8 cellular contexts compared by ENCODE assay signal in genomic region chr6:34248727-34249468, GRCh38. TPM values are rescaled to one million over a fixed set of nuclear protein-coding genes. Genes with fewer than 3 reads are reported as not detected.
DNase-seq lines count a peak whose midpoint lies in the region; ATAC-seq, FAIRE-seq and TF ChIP-seq lines count a peak whose summit lies in the region.

TSS of gene SMIM29 (minus strand) at chr6:34249006. CDS start at chr6:34247791, 1,215 bp downstream.

- peak within 1 kb of the TSS; percentile 55; the same call in 1 of the 2 replicates for H2BK12ac ChIP-seq in H1 (ENCODE audit: low read depth, low read length)

- no peaks in the 10 kb centered on the region for H3K79me1 ChIP-seq in H1 (ENCODE audit: low read depth, low read length)

- H3K4me1 Mint-ChIP-seq in Caco-2 (ENCODE audit: low read depth, unreplicated experiment): peaks cover 7% of the 10 kb centered on the region

- intact Hi-C loops in Caco-2 (cut with micrococcal nuclease; ENCODE audit: unreplicated experiment): loop anchor here (1.0 to 10.0 kb wide), 4 partner anchors 52 to 356 kb away; partner anchors contain the start of gene NUDT3

- BruUV-seq in Caco-2 (replicated peaks; lab: Mats Ljungman, UMichigan): no TSS peak

- no peak; a peak in 1 of 3 replicates for TF ChIP-seq EP300 in H1 (IDR thresholded peaks at IDR 0.05; ENCODE audit: borderline replicate concordance in 1 of 2, low read depth in 2 of 2, low read length in 2 of 2)

- H3K27ac ChIP-seq in HUES48 (ENCODE audit: low read depth, low read length): peak within 1 kb of the TSS; percentile 95
- no peak within 1 kb of the TSS; the same call in 1 of the 2 replicates for H3K27ac ChIP-seq in H1 (ENCODE audit: low read depth, low read length)

- no peak within 1 kb of the TSS for H3K23ac ChIP-seq in H1 (ENCODE audit: insufficient read length)

- no peaks in the 10 kb centered on the region for H3K27me3 Mint-ChIP-seq in Caco-2 (ENCODE audit: insufficient read depth, unreplicated experiment)

- H3K9me3 Mint-ChIP-seq in Caco-2 (ENCODE audit: unreplicated experiment): no peaks in the 10 kb centered on the region

- H3K4me3 ChIP-seq in Caco-2 (ENCODE audit: low read depth, low read length) (peak within 1 kb of the TSS; percentile 85), HUES48 (ENCODE audit: low read depth, low read length) (peak within 1 kb of the TSS; percentile 94), H1 (ENCODE audit: extremely low read depth in 1 of 4, insufficient read depth in 2 of 4, low read depth in 3 of 4, low read length in 4 of 4) (peak within 1 kb of the TSS; percentile 44 to 83 (median 72))

- TF ChIP-seq POLR2A in H1 (IDR thresholded peaks at IDR 0.05; ENCODE audit: control extremely low read depth in 1 of 2, low read depth in 2 of 2, low read length in 2 of 2): no peak

- H3K4me2 ChIP-seq in H1 (ENCODE audit: insufficient read depth in 1 of 2, low read depth in 2 of 2, low read length in 2 of 2): peak within 1 kb of the TSS; percentile 82 to 99

- H2BK20ac ChIP-seq in H1 (ENCODE audit: low read length): no peak within 1 kb of the TSS; the same call in 1 of the 2 replicates

- peak within 1 kb of the TSS; percentile 89 for H3K27ac Mint-ChIP-seq in Caco-2 (ENCODE audit: unreplicated experiment)

- peak within 1 kb of the TSS; percentile 70 for H3K9ac ChIP-seq in HUES48 (ENCODE audit: low read depth, low read length)
- H3K9ac ChIP-seq in H1 (replicated peaks in 1 of 4; ENCODE audit: extremely low read depth in 1 of 4, low read depth in 3 of 4, low read length in 3 of 4): peak within 1 kb of the TSS in 3 of 4 experiments; percentile 48 to 73 (median 52); a peak in 4 of 7 replicates

- H2AK5ac ChIP-seq in H1 (ENCODE audit: low read depth, low read length): 0 out of 2 replicates have a peak within 1 kb of the TSS, but pooled peaks have one; percentile 29

- H2AFZ ChIP-seq in H1 (ENCODE audit: low read length): peak within 1 kb of the TSS; percentile 19; the same call in 1 of the 2 replicates

- H3K36me3 ChIP-seq in Caco-2 (ENCODE audit: control insufficient read depth, insufficient read depth, low read length) (no peaks in the 10 kb centered on the region), HUES48 (ENCODE audit: control insufficient read depth, insufficient read depth, low read length) (peaks cover 14% of the 10 kb centered on the region), H1 (ENCODE audit: control insufficient read depth in 2 of 4, insufficient read depth in 4 of 4, low read length in 3 of 4) (peaks cover 4 to 12% (median 7%) of the 10 kb centered on the region in 4 experiments; a peak in 5 of 8 replicates)

- no peak for FAIRE-seq in H1 (lab: Jason Lieb, UNC)

- H3K18ac ChIP-seq in H1 (ENCODE audit: extremely low read depth, low read length): peak within 1 kb of the TSS; percentile 93

- H3K14ac ChIP-seq in H1 (ENCODE audit: insufficient read length): no peak within 1 kb of the TSS

- H3K4me3 Mint-ChIP-seq in Caco-2 (ENCODE audit: unreplicated experiment): peak within 1 kb of the TSS; percentile 87

- H3K4me1 ChIP-seq in Caco-2: peaks cover 8% of the 10 kb centered on the region; the same call in 1 of the 2 replicates
- H3K4me1 ChIP-seq in HUES48 (ENCODE audit: control insufficient read depth, insufficient read depth, low read length): peaks cover 14% of the 10 kb centered on the region
- H3K4me1 ChIP-seq in H1 (replicated peaks in 1 of 4; ENCODE audit: control insufficient read depth in 3 of 4, insufficient read depth in 4 of 4, low read length in 3 of 4): peaks cover 0 to 13% (median 7%) of the 10 kb centered on the region in 4 experiments; a peak in 6 of 7 replicates

- no peaks in the 10 kb centered on the region for H3K79me2 ChIP-seq in H1 (ENCODE audit: control insufficient read depth in 1 of 2, insufficient read depth in 2 of 2, low read length in 2 of 2)

- peak within 1 kb of the TSS; percentile 83; the same call in 1 of the 2 replicates for H2BK15ac ChIP-seq in H1 (ENCODE audit: low read length)

- H4K8ac ChIP-seq in H1 (ENCODE audit: extremely low read depth, insufficient read depth, low read length): peak within 1 kb of the TSS; percentile 80

- peak; percentile 61 for ATAC-seq in GM21367 (IDR thresholded peaks at IDR 0.05; ENCODE audit: unreplicated experiment)

- H3K4ac ChIP-seq in H1 (replicated peaks; ENCODE audit: insufficient read length, low read depth, low read length): peak within 1 kb of the TSS; percentile 69

- H4K5ac ChIP-seq in H1 (ENCODE audit: insufficient read length, low read depth, low read length): peak within 1 kb of the TSS; percentile 75

- CTCF ChIA-PET in Caco-2 (lab: Charles Lee) (interaction anchor here (0.6 to 4.9 kb wide), 7 partner anchors 12 to 364 kb away, joined by 3 to 115 read pairs (median 6); partner anchors contain the start of genes HMGA1 and RPS10), H1 (lab: Charles Lee; ENCODE audit: partially characterized antibody) (interaction anchor here (0.6 to 5.8 kb wide), 57 partner anchors 9 to 557 kb away, joined by 3 to 62 read pairs (median 4); partner anchors contain the start of genes NUDT3, PACSIN1 and RPS10)

- peak within 1 kb of the TSS; percentile 93 for H4K91ac ChIP-seq in H1 (replicated peaks; ENCODE audit: insufficient read length, low read length)

- H3K9me3 ChIP-seq in Caco-2 (no peaks in the 10 kb centered on the region), HUES48 (ENCODE audit: control insufficient read depth, insufficient read depth, low read length) (no peaks in the 10 kb centered on the region), H1 (ENCODE audit: insufficient read depth in 2 of 2, low read depth in 1 of 2, low read length in 1 of 2) (no peaks in the 10 kb centered on the region)

- POLR2A ChIA-PET in Caco-2 (lab: Charles Lee): interaction anchor here (0.6 to 3.0 kb wide), 5 partner anchors 12 to 361 kb away, joined by 3 to 17 read pairs (median 5); partner anchors contain the start of gene HMGA1
- POLR2A ChIA-PET in H1 (lab: Charles Lee; ENCODE audit: partially characterized antibody): interaction anchor here (0.6 to 11.0 kb wide), 24 partner anchors 9 to 637 kb away, joined by 3 to 212 read pairs (median 4); partner anchors contain the start of genes HMGA1, ILRUN, NUDT3 and RPS10

- H3K23me2 ChIP-seq in H1 (ENCODE audit: low read depth, low read length): peaks cover 7% of the 10 kb centered on the region

- peaks cover 16 to 25% of the 10 kb centered on the region in 2 experiments for H4K20me1 ChIP-seq in H1 (replicated peaks in 1 of 2; ENCODE audit: control insufficient read depth in 1 of 2, insufficient read depth in 2 of 2, low read length in 2 of 2)

- H3K27me3 ChIP-seq in Caco-2 (replicated peaks; ENCODE audit: control insufficient read depth, insufficient read depth, low read length) (no peaks in the 10 kb centered on the region), HUES48 (ENCODE audit: control insufficient read depth, insufficient read depth, low read length) (no peaks in the 10 kb centered on the region), H1 (replicated peaks in 1 of 4; ENCODE audit: control insufficient read depth in 3 of 4, extremely low read depth in 1 of 4, insufficient read depth in 3 of 4, low read length in 3 of 4) (no peaks in the 10 kb centered on the region; a peak in 2 of 7 replicates)

- 4% methylated on average over 34 of the region's 79 CpGs; no CpG with 5 or more reads in 1 of the 2 experiments for WGBS in H1 (ENCODE audit: extremely low coverage in 1 of 2, insufficient coverage in 1 of 2, insufficient read length in 1 of 2, insufficient replicate concordance in 2 of 2, low coverage in 1 of 2, low lambda C conversion rate in 2 of 2, missing lambda C conversion rate in 1 of 2), 2 experiments

- peaks cover 39% of the 10 kb centered on the region for H3K36me3 Mint-ChIP-seq in Caco-2 (ENCODE audit: insufficient read depth, unreplicated experiment)

- TF ChIP-seq CTCF in Caco-2 (IDR thresholded peaks at IDR 0.05; ENCODE audit: insufficient read depth in 1 of 2, low read depth in 1 of 2, low read length in 1 of 2, severe bottlenecking in 1 of 2, unreplicated experiment in 1 of 2) (peak; percentile 77 to 95), H1 (IDR thresholded peaks at IDR 0.05; ENCODE audit: control extremely low read depth in 1 of 3, insufficient read depth in 1 of 3, low read depth in 1 of 3, low read length in 3 of 3) (peak in 2 of 3 experiments; percentile 76 to 84; a peak in 3 of 4 replicates)

- TF ChIP-seq RAD21 in H1 (IDR thresholded peaks at IDR 0.05 in 1 of 2, conservative IDR thresholded peaks at IDR 0.05 in 1 of 2; ENCODE audit: low read depth in 2 of 2, low read length in 2 of 2): peak; percentile 83 to 90

- peak within 1 kb of the TSS; percentile 78 for H2BK120ac ChIP-seq in H1 (replicated peaks; ENCODE audit: low read depth, low read length)

- DNase-seq in Caco-2 (peak; percentile 95 to 97), NOMO-1 treated with dmso at 0.1 percent for 144 hours (lab: John Stamatoyannopoulos, UW; ENCODE audit: unreplicated experiment) (peak; percentile 93), H1 (ENCODE audit: low read depth in 1 of 2, low spot score in 2 of 2) (peak in 1 of 2 experiments; percentile 100), mesenteric fat pad (ENCODE audit: low spot score) (peak; percentile 99)
- peak; percentile 93 to 94 (median 94) for DNase-seq in activated CD8-positive, alpha-beta memory T cell treated with anti-CD3 and anti-CD28 coated beads for 48 hours (ENCODE audit: low read depth in 2 of 3, low spot score in 2 of 3)
- peak; percentile 95 for DNase-seq in stimulated activated CD8-positive, alpha-beta memory T cell treated with anti-CD3 and anti-CD28 coated beads, Interleukin-15, amount 100 ng/mL, for 1 hour (ENCODE audit: low read depth)

- H3K56ac ChIP-seq in H1 (replicated peaks; ENCODE audit: insufficient read length, low read depth, low read length): peak within 1 kb of the TSS; percentile 64

- peak within 1 kb of the TSS; percentile 78; the same call in 1 of the 2 replicates for H2BK5ac ChIP-seq in H1 (ENCODE audit: low read depth, low read length)

TF ChIP-seq in H1, 55 proteins besides CTCF, POLR2A, EP300 and RAD21 (continues in another document):
- TF ChIP-seq TAF1 (IDR thresholded peaks at IDR 0.05; ENCODE audit: low read depth, low read length) (0 out of 2 replicates have a peak, but pooled peaks have one; percentile 18), BACH1 (IDR thresholded peaks at IDR 0.05; ENCODE audit: low read length) (no peak), SP4 (IDR thresholded peaks at IDR 0.05; ENCODE audit: low read length) (no peak), CBX5 (IDR thresholded peaks at IDR 0.05; ENCODE audit: low read depth, low read length) (no peak), NANOG (IDR thresholded peaks at IDR 0.05; ENCODE audit: insufficient read depth, low read depth, low read length, poor library complexity, severe bottlenecking) (no peak)

RNA-seq across cellular contexts. Expression of gene SMIM29, which starts in this region (rescaled TPM):
- 14.3 and 16.0 TPM in 2 replicates for total RNA-seq in Caco-2 (2022)
- total RNA-seq in H1 (2021; fragmentation: NEBNext Ultra II Directional; extraction: Animal tissue kit (Norgen Biotek cat#: 25700)): 7.0 and 7.5 TPM in 2 replicates
- polyA plus RNA-seq in H1 (2011; rRNA removed): 22.4 and 34.7 TPM in 2 replicates
- polyA plus RNA-seq in H1 (2011; cell fraction: cytosol; rRNA removed): 15.6 TPM
- 15.2 TPM for polyA plus RNA-seq in H1 (2011; cell fraction: nucleus; rRNA removed)
- polyA plus RNA-seq in H1 (2012, experiment 1 of 2): 6.4 to 10.4 TPM (median 8.7 TPM) in 4 replicates
- 8.8 TPM for polyA plus RNA-seq in H1 (2012, experiment 2 of 2)
- 6.6 TPM for polyA plus RNA-seq in H1 (2013, experiment 1 of 2)
- 6.5 TPM for polyA plus RNA-seq in H1 (2013, experiment 2 of 2)
- polyA minus RNA-seq in H1 (2011; rRNA and poly(A)+ RNA removed): 3.6 and 6.5 TPM in 2 replicates
- polyA minus RNA-seq in H1 (2011; cell fraction: cytosol; rRNA and poly(A)+ RNA removed): 6.1 TPM
- 11.5 TPM for polyA minus RNA-seq in H1 (2011; cell fraction: nucleus; rRNA and poly(A)+ RNA removed)
- 16.3 TPM for total RNA-seq in mesenteric fat pad
